In genomic region chr12:75814856-75815754, GRCh38 we compare ENCODE assay signal across 8 cellular contexts.
A peak's percentile ranks its signal among the peaks of the same experiment; 100 is the strongest.
DNase-seq lines count a peak whose midpoint lies in the region; ATAC-seq and TF ChIP-seq lines count a peak whose summit lies in the region.

No MANE protein-coding gene starts in this region.

- DNase-seq in AG04449 (ENCODE audit: low read depth, low spot score) (peak; percentile 84), NCI-H226 (peak; percentile 83), epidermal melanocyte (ENCODE audit: insufficient read length, low spot score) (peak; percentile 69), DMS114 treated with DMSO at 0.1 percent for 48 hours (lab: John Stamatoyannopoulos, UW; ENCODE audit: unreplicated experiment) (no peak)

- CTCF ChIA-PET in AG04449 (lab: Yijun Ruan, JAX): interaction anchor here (0.8 to 1.2 kb wide), 3 partner anchors 10 to 255 kb away, joined by 3 read pairs; no protein-coding TSS in a partner anchor

- H3K9me3 Mint-ChIP-seq in nephron: no peaks in the 10 kb centered on the region

- no peak overlapping the region for H3K4me3 ChIP-seq in AG04449 (ENCODE audit: low read depth, low read length)

- peaks cover 50% of the 10 kb centered on the region for H3K4me1 Mint-ChIP-seq in nephron

- TF ChIP-seq CTCF in AG04449 (IDR thresholded peaks at IDR 0.05; ENCODE audit: insufficient read depth, low read length, missing control alignments) (no peak), nephron (IDR thresholded peaks at IDR 0.05; ENCODE audit: unreplicated experiment in 3 of 3) (no peak)

- H3K27ac Mint-ChIP-seq in nephron: peak overlapping the region; percentile 28 to 62 (median 42)

- H3K27me3 Mint-ChIP-seq in nephron (ENCODE audit: low read depth): no peaks in the 10 kb centered on the region

- no peak overlapping the region for H3K4me3 Mint-ChIP-seq in nephron

- H3K36me3 Mint-ChIP-seq in nephron (ENCODE audit: low read depth): no peaks in the 10 kb centered on the region

- POLR2A ChIA-PET in AG04449 (lab: Yijun Ruan, JAX): interaction anchor here (0.8 to 1.2 kb wide), 3 partner anchors 205 to 216 kb away, joined by 3 to 7 read pairs (median 4); partner anchors contain the start of gene PHLDA1

- ATAC-seq in GM18870 (IDR thresholded peaks at IDR 0.05; ENCODE audit: unreplicated experiment): peak; percentile 38
- ATAC-seq in GM19397 (IDR thresholded peaks at IDR 0.05; ENCODE audit: unreplicated experiment): no peak
- no peak for ATAC-seq in GM21381 (IDR thresholded peaks at IDR 0.05; ENCODE audit: unreplicated experiment)
